Comparison of ENCODE assay signal across 9 cellular contexts in genomic region chr14:76918751-76919421, GRCh38.
DNase-seq lines count a peak whose midpoint lies in the region; ATAC-seq, FAIRE-seq and TF ChIP-seq lines count a peak whose summit lies in the region.
"Had no signal": no experiment of that assay in that cellular context is flagged by ENCODE, and none has a peak within 500 bp of the region (broad histone marks: within the 10 kb centered on the region; RNA-seq: fewer than 3 reads in every experiment).

No MANE protein-coding gene starts in this region.

- peak; percentile 40 for TF ChIP-seq EP300 in esophagus muscularis mucosa (IDR thresholded peaks at IDR 0.05)

- H3K36me3 ChIP-seq in esophagus muscularis mucosa: no peaks in the 10 kb centered on the region
- no peaks in the 10 kb centered on the region for H3K36me3 ChIP-seq in mucosa of stomach (ENCODE audit: control insufficient read depth, insufficient read depth, low read length)
- no peaks in the 10 kb centered on the region for H3K36me3 ChIP-seq in vagina

- intact Hi-C loops in esophagus muscularis mucosa (cut with DNase I) (loop anchor here (2.0 to 5.0 kb wide), 2 partner anchors 108 to 126 kb away; partner anchors contain the start of gene IRF2BPL), vagina (cut with DNase I) (loop anchor here (5.0 kb wide), 2 partner anchors 108 to 123 kb away; partner anchors contain the start of gene IRF2BPL)

- peak; percentile 28 for TF ChIP-seq CTCF in D721Med (IDR thresholded peaks at IDR 0.05; ENCODE audit: insufficient read depth, missing control alignments)
- TF ChIP-seq CTCF in esophagus muscularis mucosa (IDR thresholded peaks at IDR 0.05): peak in 1 of 3 experiments; percentile 28
- peak in 1 of 3 experiments; percentile 24 for TF ChIP-seq CTCF in vagina (IDR thresholded peaks at IDR 0.05)

- H3K4me3 ChIP-seq in esophagus muscularis mucosa: peak overlapping the region; percentile 6 to 33 (median 22)
- no peak overlapping the region for H3K4me3 ChIP-seq in mucosa of stomach (ENCODE audit: low read length)
- H3K4me3 ChIP-seq in vagina: peak overlapping the region in 1 of 2 donors; percentile 12

- no peak for ATAC-seq in GM21786 (IDR thresholded peaks at IDR 0.05; ENCODE audit: unreplicated experiment)
- ATAC-seq in GM21447 (IDR thresholded peaks at IDR 0.05; ENCODE audit: unreplicated experiment): no peak

- H3K9ac ChIP-seq in mucosa of stomach (ENCODE audit: low read length): peak overlapping the region; percentile 60

- peak overlapping the region; percentile 90 to 96 (median 94) for H3K27ac ChIP-seq in esophagus muscularis mucosa (replicated peaks in 1 of 4)
- peak overlapping the region; percentile 83 for H3K27ac ChIP-seq in vagina

- H3K4me1 ChIP-seq in esophagus muscularis mucosa (peaks cover 53 to 85% (median 62%) of the 10 kb centered on the region in 4 donors), mucosa of stomach (ENCODE audit: control insufficient read depth, insufficient read depth, low read length) (peaks cover 52% of the 10 kb centered on the region), vagina (peaks cover 78% of the 10 kb centered on the region)

- TF ChIP-seq POLR2A in esophagus muscularis mucosa (IDR thresholded peaks at IDR 0.05; ENCODE audit: low read depth) (no peak), vagina (IDR thresholded peaks at IDR 0.05) (no peak)

- DNase-seq in D721Med (ENCODE audit: insufficient read length, low spot score) (no peak), HuH-7 (ENCODE audit: low spot score) (peak; percentile 45), SW 1271 (lab: John Stamatoyannopoulos, UW) (peak; percentile 82 to 94), esophagus muscularis mucosa (ENCODE audit: extremely low spot score) (peak; percentile 99), vagina (ENCODE audit: extremely low spot score in 2 of 2) (peak in 1 of 2 donors; percentile 99)
- DNase-seq: activated B cell treated with CpG ODN at 0.5 μM for 24 hours had no signal

- H3K27me3 ChIP-seq in esophagus muscularis mucosa (no peaks in the 10 kb centered on the region), mucosa of stomach (ENCODE audit: control insufficient read depth, insufficient read depth, low read length) (no peaks in the 10 kb centered on the region), vagina (no peaks in the 10 kb centered on the region)

- H3K9me3 ChIP-seq in esophagus muscularis mucosa: no peaks in the 10 kb centered on the region
- no peaks in the 10 kb centered on the region for H3K9me3 ChIP-seq in mucosa of stomach (ENCODE audit: control insufficient read depth, low read length)
- H3K9me3 ChIP-seq in vagina: no peaks in the 10 kb centered on the region

- FAIRE-seq in D721Med (lab: Jason Lieb, UNC): no peak

- 0% methylated on average over 14 of the region's 20 CpGs for WGBS in esophagus muscularis mucosa
